ENCODE assay signal across 34 cellular contexts in the genomic region with DNA sequence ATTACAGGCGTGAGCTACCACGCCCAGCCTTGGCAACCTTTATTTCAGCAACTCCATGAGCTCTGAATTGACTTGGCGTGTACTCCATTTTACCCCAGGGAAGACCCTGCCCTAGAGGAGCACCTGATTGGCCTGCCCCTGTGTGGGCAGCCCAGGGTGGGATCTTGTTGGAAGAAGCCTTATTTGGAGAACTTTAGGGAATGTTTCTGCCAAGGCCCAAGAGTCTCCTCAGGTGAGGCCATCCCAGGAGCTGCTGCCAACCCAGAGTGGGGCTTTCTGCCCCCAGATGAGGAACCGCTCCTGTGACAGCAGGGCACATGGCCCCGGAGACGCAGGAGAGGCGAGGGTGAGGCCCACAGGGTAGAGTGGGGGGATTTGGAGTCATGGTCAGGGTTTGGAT. TPM values are rescaled to one million over a fixed set of nuclear protein-coding genes. Genes with fewer than 3 reads are reported as not detected.
"Had no signal": no experiment of that assay in that cellular context is flagged by ENCODE, and none has a peak within 500 bp of the region (broad histone marks: within the 10 kb centered on the region; RNA-seq: fewer than 3 reads in every experiment).

No MANE protein-coding gene starts in this region.

- H3K4me3 ChIP-seq: ascending aorta, cardiac muscle cell, K562, PC-9 had no signal

- DNase-seq: activated B cell treated with CpG ODN at 0.5 μM for 24 hours; activated CD4-positive, alpha-beta T cell treated with anti-CD3 and anti-CD28 coated beads for 4 hours; activated CD4-positive, CD25-positive, alpha-beta regulatory T cell treated with anti-CD3 and anti-CD28 coated beads, Interleukin-2, amount 50 U/mL, for 72 hours; activated CD8-positive, alpha-beta T cell treated with anti-CD3 and anti-CD28 coated beads for 36 hours; activated naive CD8-positive, alpha-beta T cell treated with anti-CD3 and anti-CD28 coated beads, Interleukin-2, amount 10 ng/mL, durations not matched to agents 7 days and 5 days; activated T-cell treated with anti-CD3 and anti-CD28 coated beads, Interleukin-2, amount 50 U/mL, for 1 hour; activated T-cell treated with anti-CD3 and anti-CD28 coated beads, Interleukin-2, amount 50 U/mL, for 72 hours; amygdala; NCI-H1092 treated with DMSO at 0.1 percent for 48 hours; NCI-H1417; NCI-H187; NCI-H2029 treated with DMSO at 0.1 percent for 48 hours; NCI-H2107; NCI-H2171; NCI-H510A; NCI-H526; NCI-H748 treated with DMSO at 0.1 percent for 48 hours; NK-92 treated with Interleukin-12 subunit alpha and Interleukin-12 subunit beta, amount 100 ng/mL, for 24 hours; PC-9; SW 1271; T-helper 1 cell; T-helper 2 cell; T-helper 9 cell had no signal

- H3K27ac ChIP-seq: ascending aorta, cardiac muscle cell, PC-9, RWPE1, VCaP had no signal

- H3K4me2 ChIP-seq: PC-9 had no signal

- H3K36me3 Mint-ChIP-seq: activated naive CD4-positive, alpha-beta T cell treated with anti-CD3 and anti-CD28 coated beads, Interleukin-2, amount 50 U/mL, for 24 hours; activated naive CD8-positive, alpha-beta T cell treated with anti-CD3 and anti-CD28 coated beads, Interleukin-2, amount 10 ng/mL, durations not matched to agents 7 days and 5 days had no signal

- H3K27ac Mint-ChIP-seq: activated B cell treated with CpG ODN at 0.5 μM for 24 hours; activated CD8-positive, alpha-beta T cell treated with anti-CD3 and anti-CD28 coated beads for 36 hours; activated naive CD4-positive, alpha-beta T cell treated with anti-CD3 and anti-CD28 coated beads, Interleukin-2, amount 50 U/mL, for 24 hours; activated naive CD8-positive, alpha-beta T cell treated with anti-CD3 and anti-CD28 coated beads, Interleukin-2, amount 10 ng/mL, durations not matched to agents 7 days and 5 days; activated T-cell treated with anti-CD3 and anti-CD28 coated beads, Interleukin-2, amount 50 U/mL, for 72 hours; activated T-helper 2 cell treated with anti-CD3 and anti-CD28 coated beads, Interferon-gamma antibody, Interleukin-2, Interleukin-4, amounts not matched to agents 10 μg/mL and 5 μg/mL and 100 μg/mL, durations not matched to agents 14 hours and 24 hours and 36 hours had no signal

- H3K4me3 Mint-ChIP-seq: activated B cell treated with CpG ODN at 0.5 μM for 24 hours; activated CD8-positive, alpha-beta T cell treated with anti-CD3 and anti-CD28 coated beads for 36 hours; activated naive CD4-positive, alpha-beta T cell treated with anti-CD3 and anti-CD28 coated beads, Interleukin-2, amount 50 U/mL, for 24 hours; activated naive CD8-positive, alpha-beta T cell treated with anti-CD3 and anti-CD28 coated beads, Interleukin-2, amount 10 ng/mL, durations not matched to agents 7 days and 5 days; activated T-cell treated with anti-CD3 and anti-CD28 coated beads, Interleukin-2, amount 50 U/mL, for 72 hours had no signal

- H2AFZ ChIP-seq: PC-9 had no signal

- H3K27me3 ChIP-seq: ascending aorta, cardiac muscle cell had no signal

- H3K9me3 ChIP-seq: ascending aorta had no signal

- H3K9me3 Mint-ChIP-seq: activated B cell treated with CpG ODN at 0.5 μM for 24 hours; activated CD8-positive, alpha-beta T cell treated with anti-CD3 and anti-CD28 coated beads for 36 hours; activated naive CD4-positive, alpha-beta T cell treated with anti-CD3 and anti-CD28 coated beads, Interleukin-2, amount 50 U/mL, for 24 hours; activated naive CD8-positive, alpha-beta T cell treated with anti-CD3 and anti-CD28 coated beads, Interleukin-2, amount 10 ng/mL, durations not matched to agents 7 days and 5 days; activated T-cell treated with anti-CD3 and anti-CD28 coated beads, Interleukin-2, amount 50 U/mL, for 72 hours; activated T-helper 2 cell treated with anti-CD3 and anti-CD28 coated beads, Interferon-gamma antibody, Interleukin-2, Interleukin-4, amounts not matched to agents 10 μg/mL and 5 μg/mL and 100 μg/mL, durations not matched to agents 14 hours and 24 hours and 36 hours had no signal

- H3K27me3 Mint-ChIP-seq: activated naive CD4-positive, alpha-beta T cell treated with anti-CD3 and anti-CD28 coated beads, Interleukin-2, amount 50 U/mL, for 24 hours; activated naive CD8-positive, alpha-beta T cell treated with anti-CD3 and anti-CD28 coated beads, Interleukin-2, amount 10 ng/mL, durations not matched to agents 7 days and 5 days had no signal

- H3K4me1 Mint-ChIP-seq: activated B cell treated with CpG ODN at 0.5 μM for 24 hours; activated naive CD4-positive, alpha-beta T cell treated with anti-CD3 and anti-CD28 coated beads, Interleukin-2, amount 50 U/mL, for 24 hours; activated naive CD8-positive, alpha-beta T cell treated with anti-CD3 and anti-CD28 coated beads, Interleukin-2, amount 10 ng/mL, durations not matched to agents 7 days and 5 days had no signal

- ATAC-seq: activated CD8-positive, alpha-beta T cell treated with anti-CD3 and anti-CD28 coated beads for 36 hours; activated T-cell treated with anti-CD3 and anti-CD28 coated beads, Interleukin-2, amount 50 U/mL, for 72 hours; K562; Right ventricle myocardium inferior had no signal

- H3K36me3 ChIP-seq: ascending aorta, cardiac muscle cell had no signal

- H3K4me1 ChIP-seq: ascending aorta had no signal

RNA-seq across cellular contexts. Expression of a gene that starts 42.0 kb away (rescaled TPM):
- total RNA-seq: activated B cell treated with CpG ODN at 0.5 μM for 24 hours; activated CD8-positive, alpha-beta memory T cell treated with anti-CD3 and anti-CD28 coated beads for 36 hours; activated CD8-positive, alpha-beta T cell treated with anti-CD3 and anti-CD28 coated beads for 36 hours; activated naive CD8-positive, alpha-beta T cell treated with anti-CD3 and anti-CD28 coated beads, Interleukin-2, amount 10 ng/mL, durations not matched to agents 7 days and 5 days; activated T-cell treated with anti-CD3 and anti-CD28 coated beads, Interleukin-2, amount 50 U/mL, for 72 hours; activated T-helper 2 cell treated with anti-CD3 and anti-CD28 coated beads, Interferon-gamma antibody, Interleukin-2, Interleukin-4, amounts not matched to agents 10 μg/mL and 5 μg/mL and 100 μg/mL, durations not matched to agents 14 hours and 24 hours and 36 hours; ascending aorta; cardiac muscle cell; K562; M059J; OCI-LY7; Right ventricle myocardium inferior had no signal
- polyA plus RNA-seq: cardiac muscle cell, K562 had no signal
